In the genomic region with DNA sequence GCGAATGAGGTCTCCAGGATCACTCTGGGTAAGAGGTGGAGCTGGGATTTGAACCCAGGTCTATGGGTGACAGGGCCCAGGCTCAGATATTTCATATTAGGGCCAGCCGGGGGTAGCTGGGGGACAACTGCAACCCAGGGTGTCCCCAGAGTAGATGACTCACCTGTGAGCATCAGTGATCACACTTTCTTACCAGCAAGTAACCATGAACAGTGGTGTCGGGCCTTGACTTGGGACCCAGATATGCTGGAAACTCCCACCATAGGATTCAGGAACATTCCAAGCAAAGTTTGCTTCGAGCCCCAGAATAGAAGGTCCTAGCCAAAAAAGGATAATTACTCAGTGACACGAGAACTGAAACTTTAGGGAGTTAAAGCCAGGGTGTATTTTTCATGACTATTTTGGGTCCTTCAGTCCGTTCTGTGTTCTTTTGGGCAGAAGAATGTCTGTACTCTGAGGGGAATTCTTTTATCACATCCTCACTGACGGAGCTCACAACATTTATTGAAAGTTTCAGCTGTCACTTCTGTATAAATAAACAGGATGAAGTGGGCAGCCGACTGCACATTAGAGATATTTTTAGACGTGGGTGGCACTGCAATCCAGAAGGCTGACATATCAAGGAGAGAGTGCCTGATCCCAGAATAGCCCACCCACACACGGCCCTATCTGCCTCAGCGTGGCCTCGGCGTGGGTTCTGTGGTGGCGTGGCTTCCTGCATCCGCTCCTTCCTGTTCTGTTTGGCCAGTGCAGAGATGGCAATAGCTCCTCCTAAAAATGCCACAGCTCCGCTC, we compare ENCODE assay signal across 9 cellular contexts. TPM values are rescaled to one million over a fixed set of nuclear protein-coding genes. Genes with fewer than 3 reads are reported as not detected.
DNase-seq lines count a peak whose midpoint lies in the region; ATAC-seq, FAIRE-seq and TF ChIP-seq lines count a peak whose summit lies in the region.
"Had no signal": no experiment of that assay in that cellular context is flagged by ENCODE, and none has a peak within 500 bp of the region (broad histone marks: within the 10 kb centered on the region; RNA-seq: fewer than 3 reads in every experiment).

No MANE protein-coding gene starts in this region.

- ATAC-seq in sciatic nerve (peak; percentile 83), HG02840 (IDR thresholded peaks at IDR 0.05; ENCODE audit: low FRiP score, unreplicated experiment) (no peak)

- H3K4me3 ChIP-seq in GM12864 (ENCODE audit: low read depth, low read length), result no peak overlapping the region

- DNase-seq in GM12864 (ENCODE audit: low read depth) (peak; percentile 35), SK-MEL-5 (ENCODE audit: low read depth, low spot score) (peak; percentile 20), fibroblast of peridontal ligament (ENCODE audit: extremely low read depth) (peak; percentile 64), sciatic nerve (ENCODE audit: low spot score) (peak; percentile 67), iPS-NIHi11 (ENCODE audit: low spot score) (no peak), frontal cortex (ENCODE audit: low spot score in 2 of 2) (no peak), COLO829 (ENCODE audit: low spot score) (no peak)

- in situ Hi-C loops in SK-MEL-5 (cut with HindIII; ENCODE audit: low pct_unique_long_range_greater_than_20kb, low sequenced_read_pairs), result no loop called here

- no peak for FAIRE-seq in frontal cortex (lab: Jason Lieb, UNC)
- FAIRE-seq: keratinocyte had no signal

- no peak for TF ChIP-seq CTCF in GM12864 (IDR thresholded peaks at IDR 0.05; ENCODE audit: low read depth, low read length, missing control alignments)

- intact Hi-C loops in sciatic nerve (cut with DNase I), result no loop called here

RNA-seq across cellular contexts. Expression of a gene that starts 45.6 kb away (rescaled TPM):
- total RNA-seq in SK-MEL-5 (2014; rRNA removed; shearing (Covaris generic)), result 0.26 TPM in 1 of 2 replicates, not detected in the other
- 0.32 TPM in 1 of 2 replicates, not detected in the other for polyA plus RNA-seq in SK-MEL-5 (2015; cell fraction: cytosol; rRNA removed)
- polyA plus RNA-seq in SK-MEL-5 (2015; cell fraction: nucleus; rRNA removed), result not detected in 2 replicates
- total RNA-seq in sciatic nerve, result 26.3 TPM
- 6.9 TPM for total RNA-seq in frontal cortex

Comparison
In these comparisons a context has a peak if more than half of its experiments do, and no peak if none do; other contexts are left out.
1. DNase-seq: peak in GM12864 (single experiment), SK-MEL-5 (single experiment), fibroblast of peridontal ligament (single experiment) and sciatic nerve (single experiment); none in iPS-NIHi11 (single experiment), frontal cortex (0 of 2) and COLO829 (single experiment).